1 cellular context compared by ENCODE assay signal in genomic region chr5:7537573-7537972, GRCh38.
TF ChIP-seq lines count a peak whose summit lies in the region.

No MANE protein-coding gene starts in this region.

TF ChIP-seq in WTC11, 78 proteins besides CTCF, POLR2A, EP300 and RAD21 (continued from another document):
- TF ChIP-seq FOXP4 (CRISPR knock-in tag; IDR thresholded peaks at IDR 0.05) (no peak), KAT7 (CRISPR knock-in tag; IDR thresholded peaks at IDR 0.05; ENCODE audit: borderline replicate concordance) (no peak), ATF3 (CRISPR knock-in tag; conservative IDR thresholded peaks at IDR 0.05) (no peak), E2F4 (CRISPR knock-in tag; IDR thresholded peaks at IDR 0.05; ENCODE audit: borderline replicate concordance, low read depth) (no peak)
